ENCODE assay signal across 10 cellular contexts in genomic region chr5:33257807-33258491, GRCh38.
DNase-seq lines count a peak whose midpoint lies in the region; ATAC-seq, FAIRE-seq and TF ChIP-seq lines count a peak whose summit lies in the region.
"Had no signal": no experiment of that assay in that cellular context is flagged by ENCODE, and none has a peak within 500 bp of the region (broad histone marks: within the 10 kb centered on the region; RNA-seq: fewer than 3 reads in every experiment).

No MANE protein-coding gene starts in this region.

- 0 out of 3 replicates have a peak overlapping the region, but pooled peaks have one; percentile 43 for H2BK15ac ChIP-seq in IMR-90 (ENCODE audit: low read depth, low read length)

- no peak overlapping the region for H2AK9ac ChIP-seq in IMR-90 (replicated peaks; ENCODE audit: low read depth, low read length, poor library complexity)

- dilution Hi-C loops in IMR-90 (cut with HindIII; ENCODE audit: low sequenced_read_pairs, unreplicated experiment): no loop called here

- H3K27me3 ChIP-seq in IMR-90 (ENCODE audit: control insufficient read depth, insufficient read depth, low read length) (no peaks in the 10 kb centered on the region), bronchial epithelial cell (ENCODE audit: control insufficient read depth, insufficient read depth, low read length) (no peaks in the 10 kb centered on the region), right lobe of liver (no peaks in the 10 kb centered on the region)

- CTCF ChIA-PET in IMR-90 (lab: Yijun Ruan, JAX): no interaction called here

- H4K5ac ChIP-seq in IMR-90 (ENCODE audit: low read depth, low read length): peak overlapping the region; percentile 64

- intact Hi-C loops in IMR-90 (cut with micrococcal nuclease): loop anchor here (5.0 kb wide), 1 partner anchor 61 kb away; no protein-coding TSS in a partner anchor
- intact Hi-C loops in right lobe of liver (cut with DNase I): no loop called here

- no peak overlapping the region for H3K4me2 ChIP-seq in IMR-90 (ENCODE audit: low read depth, low read length)
- H3K4me2 ChIP-seq: KMS-11 had no signal

- H3K4me1 ChIP-seq in IMR-90 (ENCODE audit: control insufficient read depth, insufficient read depth, low read length): peaks cover 5% of the 10 kb centered on the region
- no peaks in the 10 kb centered on the region for H3K4me1 ChIP-seq in right lobe of liver

- H3K9ac ChIP-seq in IMR-90 (ENCODE audit: low read depth, low read length): no peak overlapping the region
- H3K9ac ChIP-seq: KMS-11 had no signal

- H3K9me1 ChIP-seq in IMR-90 (ENCODE audit: insufficient read depth, low read length): peaks cover 10% of the 10 kb centered on the region; the same call in 1 of the 2 replicates

- FAIRE-seq in bronchial epithelial cell (lab: Jason Lieb, UNC): no peak

- no peak overlapping the region; the same call in 1 of the 2 replicates for H3K23ac ChIP-seq in IMR-90 (ENCODE audit: low read depth, low read length)

- peak overlapping the region; percentile 96 for H2AK5ac ChIP-seq in IMR-90 (ENCODE audit: low read depth, low read length)

- POLR2A ChIA-PET in IMR-90 (lab: Charles Lee; ENCODE audit: unreplicated experiment): no interaction called here

- DNase-seq in AG08396 (ENCODE audit: low spot score) (peak; percentile 41), IMR-90 (peak; percentile 89), bronchial epithelial cell (ENCODE audit: low read depth) (peak; percentile 73), right lobe of liver (no peak), COLO668 (lab: John Stamatoyannopoulos, UW; ENCODE audit: unreplicated experiment) (no peak)
- DNase-seq in effector CD8-positive, alpha-beta T cell (lab: John Stamatoyannopoulos, UW): no peak
- no peak for DNase-seq in stimulated activated CD4-positive, alpha-beta T cell treated with anti-CD3 and anti-CD28 coated beads, Interleukin-2, amount 100 ng/mL, for 48 hours
- DNase-seq: activated naive CD8-positive, alpha-beta T cell treated with anti-CD3 and anti-CD28 coated beads, Interleukin-2, amount 10 ng/mL, durations not matched to agents 7 days and 5 days had no signal

- H3K27ac ChIP-seq in IMR-90 (ENCODE audit: insufficient read depth, low read length) (no peak overlapping the region), right lobe of liver (no peak overlapping the region)
- H3K27ac ChIP-seq: KMS-11 had no signal

- BruUV-seq in IMR-90 (replicated peaks; lab: Mats Ljungman, UMichigan): no TSS peak

- H3K9me3 ChIP-seq in IMR-90 (ENCODE audit: control insufficient read depth, insufficient read depth, low read length) (no peaks in the 10 kb centered on the region), right lobe of liver (no peaks in the 10 kb centered on the region)

- WGBS in IMR-90 (ENCODE audit: extremely low coverage in 2 of 2, insufficient read length in 1 of 2), 2 experiments: no CpG with 5 or more reads among the region's 4 CpGs
- WGBS in right lobe of liver (ENCODE audit: insufficient coverage, low coverage, low lambda C conversion rate, missing lambda C conversion rate): 79% methylated on average over 4 of the region's 4 CpGs

- no peak overlapping the region for H2BK5ac ChIP-seq in IMR-90 (ENCODE audit: low read depth, low read length, poor library complexity, severe bottlenecking)

- H3K18ac ChIP-seq in IMR-90 (ENCODE audit: low read depth, low read length): peak overlapping the region; percentile 74

- peak overlapping the region; percentile 20 for H3K14ac ChIP-seq in IMR-90 (replicated peaks; ENCODE audit: low read depth, low read length)

- peak overlapping the region; percentile 17 for H2BK120ac ChIP-seq in IMR-90 (ENCODE audit: low read depth, low read length)

- in situ Hi-C loops in IMR-90 (cut with MboI; ENCODE audit: low sequenced_read_pairs): no loop called here

- TF ChIP-seq CTCF in IMR-90 (conservative IDR thresholded peaks at IDR 0.05; ENCODE audit: low read depth, low read length) (peak; percentile 28), bronchial epithelial cell (IDR thresholded peaks at IDR 0.05; ENCODE audit: insufficient read depth, low read length, severe bottlenecking) (no peak), right lobe of liver (IDR thresholded peaks at IDR 0.05) (peak in 2 of 4 donors; percentile 25 to 35)

- TF ChIP-seq POLR2A in IMR-90 (IDR thresholded peaks at IDR 0.05; ENCODE audit: low read depth, low read length) (no peak), right lobe of liver (IDR thresholded peaks at IDR 0.05) (no peak)

- peak overlapping the region; percentile 69 for H3K4ac ChIP-seq in IMR-90 (ENCODE audit: low read depth, low read length)

- no peaks in the 10 kb centered on the region for H3K79me1 ChIP-seq in IMR-90 (ENCODE audit: low read depth in 1 of 2, low read length in 2 of 2)

- peak overlapping the region; percentile 58; the same call in 1 of the 2 replicates for H2BK20ac ChIP-seq in IMR-90 (ENCODE audit: low read depth, low read length)

- peak; percentile 54 for TF ChIP-seq RAD21 in IMR-90 (IDR thresholded peaks at IDR 0.05; ENCODE audit: low read length)

- no peak overlapping the region for H3K56ac ChIP-seq in IMR-90 (ENCODE audit: extremely low read depth, insufficient read depth, low read length)

- H4K20me1 ChIP-seq in IMR-90 (ENCODE audit: insufficient read depth, low read length): no peaks in the 10 kb centered on the region

- H4K8ac ChIP-seq in IMR-90 (ENCODE audit: low read depth in 2 of 2, low read length in 2 of 2): peak overlapping the region in 1 of 2 experiments; percentile 33; a peak in 2 of 4 replicates

- ATAC-seq in IMR-90 (ENCODE audit: low read depth) (peak; percentile 94), right lobe of liver (peak; percentile 42 to 89 (median 69)), GM21717 (IDR thresholded peaks at IDR 0.05; ENCODE audit: unreplicated experiment) (no peak)

- H3K36me3 ChIP-seq in IMR-90 (ENCODE audit: control insufficient read depth, insufficient read depth, low read length) (no peaks in the 10 kb centered on the region), bronchial epithelial cell (ENCODE audit: control insufficient read depth, insufficient read depth, low read length) (no peaks in the 10 kb centered on the region), right lobe of liver (no peaks in the 10 kb centered on the region)

- H2AFZ ChIP-seq in IMR-90 (replicated peaks; ENCODE audit: low read length, poor library complexity): no peak overlapping the region

- H3K4me3 ChIP-seq in IMR-90 (ENCODE audit: insufficient read depth, low read depth, low read length): no peak overlapping the region
- no peak overlapping the region for H3K4me3 ChIP-seq in bronchial epithelial cell (ENCODE audit: low read depth, low read length)
- H3K4me3 ChIP-seq in right lobe of liver: no peak overlapping the region

- H4K91ac ChIP-seq in IMR-90 (ENCODE audit: insufficient read depth, low read depth, low read length): no peak overlapping the region; the same call in 1 of the 2 replicates

TF ChIP-seq in IMR-90, 13 proteins besides CTCF, POLR2A, EP300 and RAD21:
- TF ChIP-seq MXI1 (IDR thresholded peaks at IDR 0.05; ENCODE audit: borderline replicate concordance, low read depth, low read length) (no peak), FOS (IDR thresholded peaks at IDR 0.05; ENCODE audit: low read depth, low read length) (peak; percentile 83; the same call in 1 of the 2 replicates)

Comparison
In these comparisons a context has a peak if more than half of its experiments do, and no peak if none do; other contexts are left out.
1. DNase-seq: peak in AG08396 (single experiment), IMR-90 (single experiment) and bronchial epithelial cell (single experiment); none in right lobe of liver (0 of 3), COLO668 (single experiment), effector CD8-positive, alpha-beta T cell (single experiment) and stimulated activated CD4-positive, alpha-beta T cell treated with anti-CD3 and anti-CD28 coated beads, Interleukin-2, amount 100 ng/mL, for 48 hours (0 of 2).